In the genomic region with DNA sequence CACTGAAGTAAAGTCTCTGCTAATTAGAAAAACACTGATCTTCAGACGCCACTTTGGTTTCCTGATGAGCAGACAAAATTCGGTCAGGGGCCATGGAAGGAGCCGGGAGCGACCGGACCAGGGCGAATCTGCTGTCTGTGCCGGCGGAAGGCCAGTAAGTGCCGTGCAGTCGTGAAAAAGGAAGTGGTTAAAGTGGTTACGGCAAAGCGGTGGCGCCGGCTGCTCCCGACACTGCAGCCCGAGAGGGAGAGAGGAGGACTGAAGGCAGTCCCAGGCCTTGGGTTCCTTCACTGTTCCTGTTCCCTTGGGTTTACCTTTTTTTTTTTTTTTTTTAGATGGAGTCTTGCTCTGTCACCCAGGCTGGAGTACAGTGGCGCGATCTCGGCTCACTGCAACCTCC, we compare ENCODE assay signal across 9 cellular contexts.
DNase-seq lines count a peak whose midpoint lies in the region; ATAC-seq lines count a peak whose summit lies in the region.
"Had no signal": no experiment of that assay in that cellular context is flagged by ENCODE, and none has a peak within 500 bp of the region (broad histone marks: within the 10 kb centered on the region; RNA-seq: fewer than 3 reads in every experiment).

No MANE protein-coding gene starts in this region.

- ATAC-seq in GM18867 (IDR thresholded peaks at IDR 0.05; ENCODE audit: unreplicated experiment) (peak; percentile 42), HG02884 (IDR thresholded peaks at IDR 0.05; ENCODE audit: unreplicated experiment) (no peak)

- H3K9ac ChIP-seq in SK-N-MC (ENCODE audit: insufficient read length), result no peak overlapping the region
- H3K9ac ChIP-seq: parathyroid adenoma had no signal

- H3K36me3 ChIP-seq in SK-N-MC (ENCODE audit: insufficient read depth, low read length), result no peaks in the 10 kb centered on the region; the same call in 1 of the 2 replicates

- DNase-seq in SK-N-MC (ENCODE audit: low read depth, low spot score) (no peak), hepatic stellate cell (ENCODE audit: low spot score) (no peak), DMS153 treated with DMSO at 0.1 percent for 48 hours (lab: John Stamatoyannopoulos, UW; ENCODE audit: unreplicated experiment) (no peak), NCI-H1048 (lab: John Stamatoyannopoulos, UW) (no peak)
- DNase-seq in activated naive CD4-positive, alpha-beta T cell treated with Interleukin-2 at 50 U/mL for 16 hours, result peak; percentile 52
- DNase-seq in stimulated activated CD4-positive, alpha-beta T cell treated with anti-CD3 and anti-CD28 coated beads, Interleukin-12 subunit alpha, Interleukin-12 subunit beta, amount 100 ng/mL, for 48 hours (ENCODE audit: low read depth in 2 of 3, low spot score in 1 of 3), result peak; percentile 28 to 48 (median 30)

- peak overlapping the region; percentile 60; the same call in 1 of the 2 replicates for H3K27ac ChIP-seq in SK-N-MC
- H3K27ac ChIP-seq: parathyroid adenoma had no signal

- no peak overlapping the region for H3K4me3 ChIP-seq in SK-N-MC

- H3K9me3 ChIP-seq in SK-N-MC (ENCODE audit: low read depth, low read length), result no peaks in the 10 kb centered on the region

Comparison
In these comparisons a context has a peak if more than half of its experiments do, and no peak if none do; other contexts are left out.
1. DNase-seq: peak in activated naive CD4-positive, alpha-beta T cell treated with Interleukin-2 at 50 U/mL for 16 hours (single experiment) and stimulated activated CD4-positive, alpha-beta T cell treated with anti-CD3 and anti-CD28 coated beads, Interleukin-12 subunit alpha, Interleukin-12 subunit beta, amount 100 ng/mL, for 48 hours (3 of 3); none in SK-N-MC (single experiment), hepatic stellate cell (single experiment), DMS153 treated with DMSO at 0.1 percent for 48 hours (single experiment) and NCI-H1048 (single experiment).